ENCODE assay signal across 1 cellular context in the genomic region with DNA sequence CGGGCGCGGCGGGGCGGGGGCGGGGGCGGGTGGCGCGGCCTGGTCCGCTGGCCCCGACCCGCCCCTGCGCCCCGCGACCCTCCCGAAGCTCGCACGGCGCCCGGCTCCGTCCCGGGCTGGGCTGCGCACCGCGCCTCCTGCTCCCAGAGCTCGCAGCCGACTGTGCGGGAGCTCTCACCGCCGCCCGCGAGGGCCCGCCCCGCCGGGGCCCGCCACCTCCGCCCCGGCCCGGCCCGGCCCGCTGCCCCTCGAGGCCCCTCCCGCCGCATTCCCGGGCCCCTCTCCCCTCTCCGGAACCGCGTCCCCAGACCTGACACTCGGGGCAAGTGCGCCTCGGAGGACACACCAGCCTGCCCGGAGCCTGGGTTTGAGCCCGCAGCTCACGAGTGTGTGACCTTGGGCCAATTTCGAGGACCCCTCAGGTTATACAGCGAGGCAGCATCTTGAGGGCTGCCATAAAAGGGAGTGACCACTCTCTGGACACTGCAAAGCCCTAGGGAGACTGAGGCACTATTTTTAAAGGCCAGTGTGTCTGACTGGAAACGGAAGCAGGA.
TF ChIP-seq lines count a peak whose summit lies in the region.

No MANE protein-coding gene starts in this region.

TF ChIP-seq in IMR-90, 13 proteins besides CTCF, POLR2A, EP300 and RAD21 (continued from another document):
- no peak for TF ChIP-seq CEBPB (IDR thresholded peaks at IDR 0.05; ENCODE audit: low read depth, low read length)
- TF ChIP-seq MAZ (IDR thresholded peaks at IDR 0.05; ENCODE audit: borderline replicate concordance, low read depth, low read length), result no peak
- no peak for TF ChIP-seq RCOR1 (IDR thresholded peaks at IDR 0.05; ENCODE audit: insufficient replicate concordance, low read length)
- no peak for TF ChIP-seq RFX5 (IDR thresholded peaks at IDR 0.05; ENCODE audit: low read depth, low read length)
- no peak for TF ChIP-seq FOS (IDR thresholded peaks at IDR 0.05; ENCODE audit: low read depth, low read length)
- TF ChIP-seq, protein P1, sequence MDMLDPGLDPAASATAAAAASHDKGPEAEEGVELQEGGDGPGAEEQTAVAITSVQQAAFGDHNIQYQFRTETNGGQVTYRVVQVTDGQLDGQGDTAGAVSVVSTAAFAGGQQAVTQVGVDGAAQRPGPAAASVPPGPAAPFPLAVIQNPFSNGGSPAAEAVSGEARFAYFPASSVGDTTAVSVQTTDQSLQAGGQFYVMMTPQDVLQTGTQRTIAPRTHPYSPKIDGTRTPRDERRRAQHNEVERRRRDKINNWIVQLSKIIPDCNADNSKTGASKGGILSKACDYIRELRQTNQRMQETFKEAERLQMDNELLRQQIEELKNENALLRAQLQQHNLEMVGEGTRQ (IDR thresholded peaks at IDR 0.05; ENCODE audit: low read depth, low read length), result no peak
- TF ChIP-seq MXI1 (IDR thresholded peaks at IDR 0.05; ENCODE audit: borderline replicate concordance, low read depth, low read length), result no peak
- TF ChIP-seq, protein P2, sequence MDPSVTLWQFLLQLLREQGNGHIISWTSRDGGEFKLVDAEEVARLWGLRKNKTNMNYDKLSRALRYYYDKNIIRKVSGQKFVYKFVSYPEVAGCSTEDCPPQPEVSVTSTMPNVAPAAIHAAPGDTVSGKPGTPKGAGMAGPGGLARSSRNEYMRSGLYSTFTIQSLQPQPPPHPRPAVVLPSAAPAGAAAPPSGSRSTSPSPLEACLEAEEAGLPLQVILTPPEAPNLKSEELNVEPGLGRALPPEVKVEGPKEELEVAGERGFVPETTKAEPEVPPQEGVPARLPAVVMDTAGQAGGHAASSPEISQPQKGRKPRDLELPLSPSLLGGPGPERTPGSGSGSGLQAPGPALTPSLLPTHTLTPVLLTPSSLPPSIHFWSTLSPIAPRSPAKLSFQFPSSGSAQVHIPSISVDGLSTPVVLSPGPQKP (IDR thresholded peaks at IDR 0.05; ENCODE audit: borderline replicate concordance, low read depth, low read length), result no peak
- no peak for TF ChIP-seq CHD1 (IDR thresholded peaks at IDR 0.05; ENCODE audit: low read depth, low read length)
- no peak for TF ChIP-seq NFE2L2 (IDR thresholded peaks at IDR 0.05; ENCODE audit: low read depth, low read length)
- TF ChIP-seq BHLHE40 (IDR thresholded peaks at IDR 0.05; ENCODE audit: low read depth, low read length), result no peak
- TF ChIP-seq MAFK (IDR thresholded peaks at IDR 0.05; ENCODE audit: low read depth, low read length), result no peak
TF ChIP-seq in IMR-90: peak in this region for 0.
